In the genomic region with DNA sequence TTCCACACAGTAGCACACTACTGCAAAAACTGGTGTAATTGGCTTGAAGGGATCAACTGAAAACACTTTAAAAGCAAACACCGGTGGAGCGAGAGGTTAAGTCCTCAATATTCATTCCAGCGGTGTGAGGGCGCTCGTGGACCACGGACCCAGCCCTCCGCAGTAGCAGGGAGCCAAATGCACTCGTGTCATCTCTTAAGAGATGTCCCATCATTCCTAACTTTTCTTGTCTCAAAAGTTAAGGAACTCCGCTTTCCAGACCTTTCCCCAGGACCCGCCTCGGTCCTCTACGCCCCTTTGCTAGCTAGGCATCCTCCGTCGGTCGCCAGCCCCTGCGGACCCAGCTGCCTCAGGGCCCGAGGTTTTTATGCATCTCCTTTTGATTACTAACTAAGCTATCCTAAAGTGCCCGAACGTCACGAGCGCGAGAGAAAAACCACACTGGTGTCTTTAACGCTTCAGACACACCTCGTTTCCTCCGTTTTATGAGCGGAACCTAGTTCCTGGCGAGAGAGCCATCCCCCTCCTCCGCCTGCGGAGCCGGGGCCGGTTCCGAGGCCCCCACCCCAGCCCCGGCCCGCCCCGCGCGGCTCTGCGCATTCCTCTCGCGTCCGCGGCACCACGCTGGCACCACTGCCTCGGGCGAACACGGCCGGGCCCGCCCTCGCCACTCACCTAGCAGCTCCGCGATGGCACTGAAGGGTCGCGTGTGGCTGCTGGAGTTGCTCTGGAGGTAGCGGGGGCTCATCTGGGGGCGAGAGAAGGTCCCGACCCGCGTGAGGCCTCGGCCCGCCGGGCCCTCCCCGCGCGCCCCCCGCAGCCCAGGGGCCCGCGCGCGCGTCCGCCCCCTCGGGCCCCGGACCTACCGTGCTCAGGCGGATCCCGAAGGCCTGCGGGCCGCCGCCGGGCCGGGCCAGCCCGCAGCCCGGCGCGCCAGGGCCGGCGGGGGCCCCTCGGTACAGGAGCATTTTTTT, we compare ENCODE assay signal across 8 cellular contexts. TPM values are rescaled to one million over a fixed set of nuclear protein-coding genes. Genes with fewer than 3 reads are reported as not detected.
DNase-seq lines count a peak whose midpoint lies in the region; ATAC-seq, FAIRE-seq and TF ChIP-seq lines count a peak whose summit lies in the region.

No MANE protein-coding gene starts in this region.

- no peak overlapping the region for H2BK5ac ChIP-seq in H1 (ENCODE audit: low read depth, low read length)

- H4K5ac ChIP-seq in H1 (ENCODE audit: insufficient read length, low read depth, low read length) = no peak overlapping the region

- H3K4me1 ChIP-seq in H1 (replicated peaks in 1 of 4; ENCODE audit: control insufficient read depth in 3 of 4, insufficient read depth in 4 of 4, low read length in 3 of 4) (no peaks in the 10 kb centered on the region; a peak in 1 of 7 replicates), mesodermal cell (ENCODE audit: control insufficient read depth, insufficient read depth, low read length, poor library complexity, severe bottlenecking) (no peaks in the 10 kb centered on the region)

- peak; percentile 47 for ATAC-seq in HG03025 (IDR thresholded peaks at IDR 0.05; ENCODE audit: low FRiP score, unreplicated experiment)
- peak; percentile 59 for ATAC-seq in activated CD8-positive, alpha-beta T cell treated with anti-CD3 and anti-CD28 coated beads, Interleukin-2, amount 10 ng/mL, durations not matched to agents 7 days and 5 days

- H2BK12ac ChIP-seq in H1 (ENCODE audit: low read depth, low read length) = no peak overlapping the region

- DNase-seq in NCI-H187 (lab: John Stamatoyannopoulos, UW) (peak; percentile 8 to 10), NCI-H187 treated with DMSO at 0.1 percent for 48 hours (lab: John Stamatoyannopoulos, UW) (no peak), NCI-H345 (lab: John Stamatoyannopoulos, UW) (peak; percentile 37), H1 (ENCODE audit: low read depth in 1 of 2, low spot score in 2 of 2) (peak in 1 of 2 experiments; percentile 42)
- DNase-seq in activated CD8-positive, alpha-beta T cell treated with anti-CD3 and anti-CD28 coated beads, Interleukin-2, amount 10 ng/mL, durations not matched to agents 7 days and 5 days = peak; percentile 49
- peak; percentile 50 for DNase-seq in stimulated activated CD8-positive, alpha-beta memory T cell treated with anti-CD3 and anti-CD28 coated beads, Interleukin-4, amount 100 ng/mL, for 48 hours

- H3K36me3 Mint-ChIP-seq in activated CD8-positive, alpha-beta T cell treated with anti-CD3 and anti-CD28 coated beads, Interleukin-2, amount 10 ng/mL, durations not matched to agents 7 days and 5 days (ENCODE audit: low read depth) = no peaks in the 10 kb centered on the region

- no peak overlapping the region for H3K14ac ChIP-seq in H1 (ENCODE audit: insufficient read length)

- H3K79me2 ChIP-seq in H1 (ENCODE audit: control insufficient read depth in 1 of 2, insufficient read depth in 2 of 2, low read length in 2 of 2) = no peaks in the 10 kb centered on the region

- H3K4me1 Mint-ChIP-seq in activated CD8-positive, alpha-beta T cell treated with anti-CD3 and anti-CD28 coated beads, Interleukin-2, amount 10 ng/mL, durations not matched to agents 7 days and 5 days (ENCODE audit: low read depth) = peaks cover 7% of the 10 kb centered on the region

- peaks cover 2% of the 10 kb centered on the region; the same call in 1 of the 2 replicates for H3K23me2 ChIP-seq in H1 (ENCODE audit: low read depth, low read length)

- no peak overlapping the region for H4K91ac ChIP-seq in H1 (replicated peaks; ENCODE audit: insufficient read length, low read length)

- peak; percentile 59 to 63 for TF ChIP-seq RAD21 in H1 (IDR thresholded peaks at IDR 0.05 in 1 of 2, conservative IDR thresholded peaks at IDR 0.05 in 1 of 2; ENCODE audit: low read depth in 2 of 2, low read length in 2 of 2)

- H3K36me3 ChIP-seq in H1 (ENCODE audit: control insufficient read depth in 2 of 4, insufficient read depth in 4 of 4, low read length in 3 of 4) (no peaks in the 10 kb centered on the region), mesodermal cell (ENCODE audit: control insufficient read depth, insufficient read depth, low read length) (peaks cover 11% of the 10 kb centered on the region)

- peak overlapping the region; percentile 55 to 74 for H3K4me2 ChIP-seq in H1 (ENCODE audit: insufficient read depth in 1 of 2, low read depth in 2 of 2, low read length in 2 of 2)

- no peak overlapping the region for H3K4ac ChIP-seq in H1 (replicated peaks; ENCODE audit: insufficient read length, low read depth, low read length)

- no peak overlapping the region for H2AK5ac ChIP-seq in H1 (ENCODE audit: low read depth, low read length)

- no peak overlapping the region for H4K8ac ChIP-seq in H1 (ENCODE audit: extremely low read depth, insufficient read depth, low read length)

- no peaks in the 10 kb centered on the region for H4K20me1 ChIP-seq in H1 (replicated peaks in 1 of 2; ENCODE audit: control insufficient read depth in 1 of 2, insufficient read depth in 2 of 2, low read length in 2 of 2)

- H3K27ac Mint-ChIP-seq in activated CD8-positive, alpha-beta T cell treated with anti-CD3 and anti-CD28 coated beads, Interleukin-2, amount 10 ng/mL, durations not matched to agents 7 days and 5 days = no peak overlapping the region

- POLR2A ChIA-PET in activated CD8-positive, alpha-beta T cell treated with anti-CD3 and anti-CD28 coated beads, Interleukin-2, amount 10 ng/mL, durations not matched to agents 7 days and 5 days (lab: Charles Lee) = no interaction called here
- POLR2A ChIA-PET in H1 (lab: Charles Lee; ENCODE audit: partially characterized antibody) = interaction anchor here (0.6 kb wide), 1 partner anchor 17 kb away, joined by 3 read pairs; no protein-coding TSS in a partner anchor

- no peak overlapping the region for H2BK15ac ChIP-seq in H1 (ENCODE audit: low read length)

- no peak overlapping the region for H3K18ac ChIP-seq in H1 (ENCODE audit: extremely low read depth, low read length)

- CTCF ChIA-PET in activated CD8-positive, alpha-beta T cell treated with anti-CD3 and anti-CD28 coated beads, Interleukin-2, amount 10 ng/mL, durations not matched to agents 7 days and 5 days (lab: Charles Lee) = interaction anchor here (0.7 to 0.9 kb wide), 2 partner anchors 272 to 431 kb away, joined by 3 read pairs; no protein-coding TSS in a partner anchor
- CTCF ChIA-PET in H1 (lab: Charles Lee; ENCODE audit: partially characterized antibody) = interaction anchor here (2.1 kb wide), 1 partner anchor 13 kb away, joined by 4 read pairs; no protein-coding TSS in a partner anchor

- no peak overlapping the region for H3K9ac ChIP-seq in H1 (replicated peaks in 1 of 4; ENCODE audit: extremely low read depth in 1 of 4, low read depth in 3 of 4, low read length in 3 of 4)

- no peak overlapping the region for H3K56ac ChIP-seq in H1 (replicated peaks; ENCODE audit: insufficient read length, low read depth, low read length)

- H2BK20ac ChIP-seq in H1 (ENCODE audit: low read length) = no peak overlapping the region

- H3K23ac ChIP-seq in H1 (ENCODE audit: insufficient read length) = no peak overlapping the region

- no peak for TF ChIP-seq POLR2A in H1 (IDR thresholded peaks at IDR 0.05; ENCODE audit: control extremely low read depth in 1 of 2, low read depth in 2 of 2, low read length in 2 of 2)

- no peaks in the 10 kb centered on the region for H3K27me3 Mint-ChIP-seq in activated CD8-positive, alpha-beta T cell treated with anti-CD3 and anti-CD28 coated beads, Interleukin-2, amount 10 ng/mL, durations not matched to agents 7 days and 5 days (ENCODE audit: low read depth)

- no peak overlapping the region for H3K27ac ChIP-seq in H1 (ENCODE audit: low read depth, low read length)
- no peak overlapping the region for H3K27ac ChIP-seq in mesodermal cell (ENCODE audit: low read depth, low read length, severe bottlenecking)

- H3K4me3 Mint-ChIP-seq in activated CD8-positive, alpha-beta T cell treated with anti-CD3 and anti-CD28 coated beads, Interleukin-2, amount 10 ng/mL, durations not matched to agents 7 days and 5 days = peak overlapping the region; percentile 76

- TF ChIP-seq EP300 in H1 (IDR thresholded peaks at IDR 0.05; ENCODE audit: borderline replicate concordance in 1 of 2, low read depth in 2 of 2, low read length in 2 of 2) = no peak

- H3K27me3 ChIP-seq in H1 (replicated peaks in 1 of 4; ENCODE audit: control insufficient read depth in 3 of 4, extremely low read depth in 1 of 4, insufficient read depth in 3 of 4, low read length in 3 of 4) = peaks cover 0 to 6% (median 0%) of the 10 kb centered on the region in 4 experiments; a peak in 3 of 7 replicates

- H3K79me1 ChIP-seq in H1 (ENCODE audit: low read depth, low read length) = no peaks in the 10 kb centered on the region

- H3K9me3 ChIP-seq in H1 (ENCODE audit: insufficient read depth in 2 of 2, low read depth in 1 of 2, low read length in 1 of 2) (peaks cover 0 to 4% of the 10 kb centered on the region in 2 experiments; a peak in 1 of 4 replicates), mesodermal cell (ENCODE audit: control insufficient read depth, low read length) (no peaks in the 10 kb centered on the region)

- TF ChIP-seq CTCF in H1 (IDR thresholded peaks at IDR 0.05; ENCODE audit: control extremely low read depth in 1 of 3, insufficient read depth in 1 of 3, low read depth in 1 of 3, low read length in 3 of 3) = peak in 2 of 3 experiments; percentile 34; a peak in 2 of 4 replicates

- peak overlapping the region; percentile 40 to 64 (median 54) for H3K4me3 ChIP-seq in H1 (ENCODE audit: extremely low read depth in 1 of 4, insufficient read depth in 2 of 4, low read depth in 3 of 4, low read length in 4 of 4)
- H3K4me3 ChIP-seq in mesodermal cell (ENCODE audit: extremely low read depth, insufficient read depth, low read length, poor library complexity, severe bottlenecking) = peak overlapping the region; percentile 55

- FAIRE-seq in H1 (lab: Jason Lieb, UNC) = peak; percentile 66

- no peak overlapping the region for H2BK120ac ChIP-seq in H1 (replicated peaks; ENCODE audit: low read depth, low read length)

- no peaks in the 10 kb centered on the region for H3K9me3 Mint-ChIP-seq in activated CD8-positive, alpha-beta T cell treated with anti-CD3 and anti-CD28 coated beads, Interleukin-2, amount 10 ng/mL, durations not matched to agents 7 days and 5 days (ENCODE audit: insufficient read depth)

- H2AFZ ChIP-seq in H1 (ENCODE audit: low read length) = peak overlapping the region; percentile 14; the same call in 1 of the 2 replicates

- WGBS in H1 (ENCODE audit: extremely low coverage in 1 of 2, insufficient coverage in 1 of 2, insufficient read length in 1 of 2, insufficient replicate concordance in 2 of 2, low coverage in 1 of 2, low lambda C conversion rate in 2 of 2, missing lambda C conversion rate in 1 of 2), 2 experiments = 5% methylated on average over 11 of the region's 88 CpGs; no CpG with 5 or more reads in 1 of the 2 experiments
- WGBS in mesodermal cell (ENCODE audit: insufficient coverage in 2 of 2), 2 experiments = 0 to 3% methylated on average over 7 to 15 of the region's 88 CpGs

RNA-seq across cellular contexts. Expression of gene MORC4, which starts 0.7 kb away (rescaled TPM):
- 1 to 10 TPM; 5.7 to 6.5 TPM for total RNA-seq in activated CD8-positive, alpha-beta T cell treated with anti-CD3 and anti-CD28 coated beads, Interleukin-2, amount 10 ng/mL, durations not matched to agents 7 days and 5 days
- 1.9 and 2.5 TPM in 2 replicates for total RNA-seq in H1 (2021; fragmentation: NEBNext Ultra II Directional; extraction: Animal tissue kit (Norgen Biotek cat#: 25700))
- polyA plus RNA-seq in H1 (2011; rRNA removed) = 0.77 and 1.4 TPM in 2 replicates
- 1.5 TPM for polyA plus RNA-seq in H1 (2011; cell fraction: cytosol; rRNA removed)
- polyA plus RNA-seq in H1 (2011; cell fraction: nucleus; rRNA removed) = 2.2 TPM
- 1.7 to 2.4 TPM (median 1.9 TPM) in 4 replicates for polyA plus RNA-seq in H1 (2012, experiment 1 of 2)
- 0.20 TPM for polyA plus RNA-seq in H1 (2012, experiment 2 of 2)
- 1.9 TPM for polyA plus RNA-seq in H1 (2013, experiment 1 of 2)
- 1.7 TPM for polyA plus RNA-seq in H1 (2013, experiment 2 of 2)
- polyA minus RNA-seq in H1 (2011; rRNA and poly(A)+ RNA removed) = 1.4 and 2.3 TPM in 2 replicates
- 1.2 TPM for polyA minus RNA-seq in H1 (2011; cell fraction: cytosol; rRNA and poly(A)+ RNA removed)
- 3.2 TPM for polyA minus RNA-seq in H1 (2011; cell fraction: nucleus; rRNA and poly(A)+ RNA removed)
- 11.8 TPM for polyA plus RNA-seq in mesodermal cell (2013, experiment 1 of 2)
- 14.0 TPM for polyA plus RNA-seq in mesodermal cell (2013, experiment 2 of 2)
